17 cellular contexts compared by ENCODE assay signal in genomic region chr9:5042661-5043178, GRCh38. TPM values are rescaled to one million over a fixed set of nuclear protein-coding genes. Genes with fewer than 3 reads are reported as not detected.
A peak's percentile ranks its signal among the peaks of the same experiment; 100 is the strongest.
DNase-seq lines count a peak whose midpoint lies in the region; ATAC-seq and TF ChIP-seq lines count a peak whose summit lies in the region.
"Had no signal": no experiment of that assay in that cellular context is flagged by ENCODE, and none has a peak within 500 bp of the region (broad histone marks: within the 10 kb centered on the region; RNA-seq: fewer than 3 reads in every experiment).

No MANE protein-coding gene starts in this region.

- no peaks in the 10 kb centered on the region for H3K9me2 ChIP-seq in SK-N-SH

- no peaks in the 10 kb centered on the region for H3K4me1 ChIP-seq in SK-N-SH (ENCODE audit: control insufficient read depth in 1 of 2, insufficient read depth in 2 of 2, low read depth in 1 of 2, low read length in 1 of 2)
- no peaks in the 10 kb centered on the region for H3K4me1 ChIP-seq in stomach smooth muscle (ENCODE audit: control insufficient read depth, insufficient read depth, low read length)
- H3K4me1 ChIP-seq: body of pancreas, neural progenitor cell had no signal

- no peaks in the 10 kb centered on the region for H3F3A ChIP-seq in SK-N-SH (replicated peaks; ENCODE audit: insufficient read depth)

- no peaks in the 10 kb centered on the region for H3K9me3 ChIP-seq in SK-N-SH
- peaks cover 0 to 5% of the 10 kb centered on the region in 2 donors for H3K9me3 ChIP-seq in stomach smooth muscle (ENCODE audit: control insufficient read depth in 2 of 2, low read length in 2 of 2)
- H3K9me3 ChIP-seq: body of pancreas had no signal

- no peak overlapping the region for H3K9ac ChIP-seq in SK-N-SH
- peak overlapping the region in 1 of 2 donors; percentile 2 for H3K9ac ChIP-seq in stomach smooth muscle (ENCODE audit: low read length in 2 of 2)
- H3K9ac ChIP-seq: neural progenitor cell had no signal

- TF ChIP-seq RAD21 in SK-N-SH (IDR thresholded peaks at IDR 0.05; ENCODE audit: low read length): no peak

- ATAC-seq in SK-N-SH treated with all-trans-retinoic acid at 6 μM for 48 hours: no peak
- ATAC-seq: activated CD8-positive, alpha-beta T cell treated with anti-CD3 and anti-CD28 coated beads for 36 hours; body of pancreas; GM12878 had no signal

- no peak overlapping the region for H2AFZ ChIP-seq in SK-N-SH (ENCODE audit: low read depth)
- H2AFZ ChIP-seq: neural progenitor cell had no signal

- no peak for TF ChIP-seq EP300 in SK-N-SH (IDR thresholded peaks at IDR 0.05; ENCODE audit: borderline replicate concordance in 1 of 2, low read depth in 1 of 2, low read length in 1 of 2)

- peaks cover 48% of the 10 kb centered on the region for H3K36me3 Mint-ChIP-seq in activated T-helper 1 cell treated with anti-CD3 and anti-CD28 coated beads, Interleukin-12 subunit alpha, Interleukin-12 subunit beta, Interleukin-2, Interleukin-4 antibody, amounts not matched to agents 30 ng/mL and 10 ng/mL and 1 ng/mL, durations not matched to agents 14 hours and 24 hours and 36 hours (ENCODE audit: low read depth)

- WGBS in SK-N-SH (ENCODE audit: low lambda C conversion rate): 88% methylated on average over 12 of the region's 30 CpGs

- POLR2A ChIA-PET in SK-N-SH (lab: Yijun Ruan, JAX): no interaction called here
- POLR2A ChIA-PET in GM10248 (lab: Yijun Ruan, JAX): no interaction called here

- H3K27ac ChIP-seq in SK-N-SH (ENCODE audit: low read depth in 2 of 2, low read length in 1 of 2) (no peak overlapping the region), stomach smooth muscle (ENCODE audit: low read length) (peak overlapping the region; percentile 25)
- H3K27ac ChIP-seq: body of pancreas, HL-60, neural progenitor cell had no signal

- no peaks in the 10 kb centered on the region for H3K27me3 ChIP-seq in SK-N-SH (ENCODE audit: insufficient read depth)
- no peaks in the 10 kb centered on the region for H3K27me3 ChIP-seq in stomach smooth muscle (ENCODE audit: control insufficient read depth in 1 of 2, insufficient read depth in 2 of 2, low read length in 2 of 2)
- H3K27me3 ChIP-seq: body of pancreas, neural progenitor cell had no signal

- H3K36me3 ChIP-seq in SK-N-SH (replicated peaks in 1 of 2; ENCODE audit: control insufficient read depth in 1 of 2, insufficient read depth in 2 of 2, low read length in 1 of 2) (peaks cover 11 to 46% of the 10 kb centered on the region in 2 experiments), stomach smooth muscle (ENCODE audit: control insufficient read depth in 2 of 2, insufficient read depth in 2 of 2, low read length in 2 of 2) (peaks cover 10 to 13% of the 10 kb centered on the region in 2 donors)
- H3K36me3 ChIP-seq: neural progenitor cell had no signal

- peak overlapping the region; percentile 58 for H3K4me3 Mint-ChIP-seq in activated T-helper 1 cell treated with anti-CD3 and anti-CD28 coated beads, Interleukin-12 subunit alpha, Interleukin-12 subunit beta, Interleukin-2, Interleukin-4 antibody, amounts not matched to agents 30 ng/mL and 10 ng/mL and 1 ng/mL, durations not matched to agents 14 hours and 24 hours and 36 hours
- H3K4me3 Mint-ChIP-seq: activated CD8-positive, alpha-beta T cell treated with anti-CD3 and anti-CD28 coated beads for 36 hours; mesothelial cell of epicardium; neural progenitor cell had no signal

- peak; percentile 9 for DNase-seq in SK-N-SH
- no peak for DNase-seq in activated T-helper 1 cell treated with anti-CD3 and anti-CD28 coated beads, Interleukin-12 subunit alpha, Interleukin-12 subunit beta, Interleukin-2, Interleukin-4 antibody, amounts not matched to agents 30 ng/mL and 10 ng/mL and 1 ng/mL, durations not matched to agents 14 hours and 24 hours and 36 hours (ENCODE audit: low spot score)
- peak; percentile 26 for DNase-seq in iPS-NIHi11 (ENCODE audit: low spot score)
- no peak for DNase-seq in medulla oblongata (ENCODE audit: extremely low spot score)
- DNase-seq in epidermal melanocyte (ENCODE audit: insufficient read length, low spot score): no peak
- DNase-seq in GM10248 (ENCODE audit: extremely low spot score): no peak
- DNase-seq: activated CD8-positive, alpha-beta T cell treated with anti-CD3 and anti-CD28 coated beads for 36 hours; activated effector memory CD4-positive, alpha-beta T cell treated with anti-CD3 and anti-CD28 coated beads, Interleukin-2, amount 50 U/mL, for 16 hours; body of pancreas; CD4-positive, alpha-beta memory T cell; Karpas-422 had no signal

- H3K9me3 Mint-ChIP-seq in activated T-helper 1 cell treated with anti-CD3 and anti-CD28 coated beads, Interleukin-12 subunit alpha, Interleukin-12 subunit beta, Interleukin-2, Interleukin-4 antibody, amounts not matched to agents 30 ng/mL and 10 ng/mL and 1 ng/mL, durations not matched to agents 14 hours and 24 hours and 36 hours: peaks cover 10% of the 10 kb centered on the region

- no peaks in the 10 kb centered on the region for H3K79me2 ChIP-seq in SK-N-SH (ENCODE audit: insufficient read depth)

- H3K4me2 ChIP-seq in SK-N-SH: no peak overlapping the region
- H3K4me2 ChIP-seq: neural progenitor cell had no signal

- peak overlapping the region; percentile 34 for H3K27ac Mint-ChIP-seq in activated T-helper 1 cell treated with anti-CD3 and anti-CD28 coated beads, Interleukin-12 subunit alpha, Interleukin-12 subunit beta, Interleukin-2, Interleukin-4 antibody, amounts not matched to agents 30 ng/mL and 10 ng/mL and 1 ng/mL, durations not matched to agents 14 hours and 24 hours and 36 hours
- H3K27ac Mint-ChIP-seq: CD4-positive, alpha-beta memory T cell; mesothelial cell of epicardium; neural progenitor cell had no signal

- CTCF ChIA-PET in SK-N-SH (lab: Yijun Ruan, JAX): no interaction called here
- CTCF ChIA-PET in GM10248 (lab: Yijun Ruan, JAX): no interaction called here

- TF ChIP-seq CTCF in SK-N-SH (IDR thresholded peaks at IDR 0.05) (no peak), GM10248 (IDR thresholded peaks at IDR 0.05; ENCODE audit: control extremely low read depth, extremely low read depth, low read depth, missing control alignments) (no peak)

- no peaks in the 10 kb centered on the region for H3K27me3 Mint-ChIP-seq in activated T-helper 1 cell treated with anti-CD3 and anti-CD28 coated beads, Interleukin-12 subunit alpha, Interleukin-12 subunit beta, Interleukin-2, Interleukin-4 antibody, amounts not matched to agents 30 ng/mL and 10 ng/mL and 1 ng/mL, durations not matched to agents 14 hours and 24 hours and 36 hours (ENCODE audit: insufficient read depth)
- H3K27me3 Mint-ChIP-seq: activated CD8-positive, alpha-beta T cell treated with anti-CD3 and anti-CD28 coated beads for 36 hours; CD4-positive, alpha-beta memory T cell had no signal

- no peak overlapping the region for H3K4me3 ChIP-seq in SK-N-SH (ENCODE audit: low read depth in 2 of 2, low read length in 1 of 2)
- peak overlapping the region in 1 of 2 donors; percentile 57 for H3K4me3 ChIP-seq in stomach smooth muscle (ENCODE audit: low read length in 2 of 2)
- H3K4me3 ChIP-seq: body of pancreas, GM12878, neural progenitor cell had no signal

- intact Hi-C loops in activated T-helper 1 cell treated with anti-CD3 and anti-CD28 coated beads, Interleukin-12 subunit alpha, Interleukin-12 subunit beta, Interleukin-2, Interleukin-4 antibody, amounts not matched to agents 30 ng/mL and 10 ng/mL and 1 ng/mL, durations not matched to agents 14 hours and 24 hours and 36 hours (cut with micrococcal nuclease): no loop called here

- H4K20me1 ChIP-seq in SK-N-SH (ENCODE audit: insufficient read depth): no peaks in the 10 kb centered on the region

- peaks cover 31% of the 10 kb centered on the region for H3K4me1 Mint-ChIP-seq in activated T-helper 1 cell treated with anti-CD3 and anti-CD28 coated beads, Interleukin-12 subunit alpha, Interleukin-12 subunit beta, Interleukin-2, Interleukin-4 antibody, amounts not matched to agents 30 ng/mL and 10 ng/mL and 1 ng/mL, durations not matched to agents 14 hours and 24 hours and 36 hours (ENCODE audit: low read depth)
- H3K4me1 Mint-ChIP-seq: mesothelial cell of epicardium, neural progenitor cell had no signal

TF ChIP-seq in SK-N-SH, 30 proteins besides CTCF, POLR2A, EP300 and RAD21 (continues in another document):
- TF ChIP-seq NFIC (IDR thresholded peaks at IDR 0.05; ENCODE audit: borderline replicate concordance): no peak
- TF ChIP-seq, protein P1, sequence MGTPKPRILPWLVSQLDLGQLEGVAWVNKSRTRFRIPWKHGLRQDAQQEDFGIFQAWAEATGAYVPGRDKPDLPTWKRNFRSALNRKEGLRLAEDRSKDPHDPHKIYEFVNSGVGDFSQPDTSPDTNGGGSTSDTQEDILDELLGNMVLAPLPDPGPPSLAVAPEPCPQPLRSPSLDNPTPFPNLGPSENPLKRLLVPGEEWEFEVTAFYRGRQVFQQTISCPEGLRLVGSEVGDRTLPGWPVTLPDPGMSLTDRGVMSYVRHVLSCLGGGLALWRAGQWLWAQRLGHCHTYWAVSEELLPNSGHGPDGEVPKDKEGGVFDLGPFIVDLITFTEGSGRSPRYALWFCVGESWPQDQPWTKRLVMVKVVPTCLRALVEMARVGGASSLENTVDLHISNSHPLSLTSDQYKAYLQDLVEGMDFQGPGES (IDR thresholded peaks at IDR 0.05; ENCODE audit: low read depth, low read length): no peak
- TF ChIP-seq RCOR1 (IDR thresholded peaks at IDR 0.05; ENCODE audit: low read length): no peak
- TF ChIP-seq POLR2AphosphoS5 (IDR thresholded peaks at IDR 0.05; ENCODE audit: low read depth, low read length): no peak

TF ChIP-seq in SK-N-SH treated with all-trans-retinoic acid at 6 μM for 48 hours, 23 proteins besides CTCF, POLR2A, EP300 and RAD21 (continues in another document):
- no peak for TF ChIP-seq CSDC2 (CRISPR knock-in tag; IDR thresholded peaks at IDR 0.05)
- no peak for TF ChIP-seq CREB5 (CRISPR knock-in tag; IDR thresholded peaks at IDR 0.05; ENCODE audit: low read depth)
- no peak for TF ChIP-seq BACH2 (CRISPR knock-in tag; IDR thresholded peaks at IDR 0.05; ENCODE audit: borderline replicate concordance)

RNA-seq across cellular contexts. Expression of gene JAK2, which starts 57.6 kb away (rescaled TPM):
- polyA plus RNA-seq in SK-N-SH (2012; rRNA removed): 1.3 and 2.3 TPM in 2 replicates
- polyA plus RNA-seq in SK-N-SH (2012; cell fraction: cytosol; rRNA removed): 1.9 and 2.3 TPM in 2 replicates
- 1.9 and 3.7 TPM in 2 replicates for polyA plus RNA-seq in SK-N-SH (2012; cell fraction: nucleus; rRNA removed)
- 30.8 and 32.0 TPM in 2 replicates for total RNA-seq in activated T-helper 1 cell treated with anti-CD3 and anti-CD28 coated beads, Interleukin-12 subunit alpha, Interleukin-12 subunit beta, Interleukin-2, Interleukin-4 antibody, amounts not matched to agents 30 ng/mL and 10 ng/mL and 1 ng/mL, durations not matched to agents 14 hours and 24 hours and 36 hours

Comparison
In these comparisons a context has a peak if more than half of its experiments do, and no peak if none do; other contexts are left out.
1. DNase-seq: peak in SK-N-SH (single experiment) and iPS-NIHi11 (single experiment); none in activated T-helper 1 cell treated with anti-CD3 and anti-CD28 coated beads, Interleukin-12 subunit alpha, Interleukin-12 subunit beta, Interleukin-2, Interleukin-4 antibody, amounts not matched to agents 30 ng/mL and 10 ng/mL and 1 ng/mL, durations not matched to agents 14 hours and 24 hours and 36 hours (single experiment), medulla oblongata (single experiment), epidermal melanocyte (single experiment) and GM10248 (single experiment).